ENCODE assay signal across 14 cellular contexts in the genomic region with DNA sequence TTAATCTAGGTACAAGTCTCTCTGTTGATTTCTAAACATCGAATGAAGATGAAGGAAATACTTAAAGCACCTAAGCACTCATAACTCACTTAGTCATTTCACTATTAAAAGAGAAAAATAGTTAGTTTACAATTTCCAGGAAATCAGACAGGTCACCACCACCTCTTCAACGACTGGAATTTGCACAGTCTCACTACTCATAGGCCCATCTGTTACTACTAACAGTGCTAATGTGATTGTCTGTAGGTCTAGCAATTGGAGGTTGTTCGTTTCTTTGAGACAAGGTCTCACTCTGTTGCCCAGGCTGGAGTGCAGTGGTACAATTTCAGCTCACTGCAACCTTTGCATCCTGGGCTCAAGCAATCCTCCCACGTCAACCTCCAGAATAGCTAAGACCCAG.
DNase-seq lines count a peak whose midpoint lies in the region; ATAC-seq and TF ChIP-seq lines count a peak whose summit lies in the region.
"Had no signal": no experiment of that assay in that cellular context is flagged by ENCODE, and none has a peak within 500 bp of the region (broad histone marks: within the 10 kb centered on the region; RNA-seq: fewer than 3 reads in every experiment).

No MANE protein-coding gene starts in this region.

- no peaks in the 10 kb centered on the region for H3K36me3 Mint-ChIP-seq in activated CD8-positive, alpha-beta T cell treated with anti-CD3 and anti-CD28 coated beads for 36 hours (ENCODE audit: low read depth)
- no peaks in the 10 kb centered on the region for H3K36me3 Mint-ChIP-seq in activated CD8-positive, alpha-beta T cell treated with anti-CD3 and anti-CD28 coated beads, Interleukin-2, amount 10 ng/mL, durations not matched to agents 7 days and 5 days (ENCODE audit: low read depth)
- peaks cover 0 to 6% of the 10 kb centered on the region in 2 donors for H3K36me3 Mint-ChIP-seq in activated naive CD4-positive, alpha-beta T cell treated with anti-CD3 and anti-CD28 coated beads, Interleukin-2, amount 50 U/mL, for 72 hours
- H3K36me3 Mint-ChIP-seq in stimulated activated effector memory CD8-positive, alpha-beta T cell treated with anti-CD3 and anti-CD28 coated beads, Interleukin-12 subunit alpha, Interleukin-12 subunit beta, amount 100 ng/mL, for 72 hours: no peaks in the 10 kb centered on the region
- H3K36me3 Mint-ChIP-seq: CD4-positive, alpha-beta memory T cell had no signal

- H3K9me3 Mint-ChIP-seq in activated CD8-positive, alpha-beta T cell treated with anti-CD3 and anti-CD28 coated beads for 36 hours: no peaks in the 10 kb centered on the region
- no peaks in the 10 kb centered on the region for H3K9me3 Mint-ChIP-seq in activated CD8-positive, alpha-beta T cell treated with anti-CD3 and anti-CD28 coated beads, Interleukin-2, amount 10 ng/mL, durations not matched to agents 7 days and 5 days (ENCODE audit: insufficient read depth)
- H3K9me3 Mint-ChIP-seq in activated naive CD4-positive, alpha-beta T cell treated with anti-CD3 and anti-CD28 coated beads, Interleukin-2, amount 50 U/mL, for 72 hours: no peaks in the 10 kb centered on the region
- H3K9me3 Mint-ChIP-seq in stimulated activated effector memory CD8-positive, alpha-beta T cell treated with anti-CD3 and anti-CD28 coated beads, Interleukin-12 subunit alpha, Interleukin-12 subunit beta, amount 100 ng/mL, for 72 hours: no peaks in the 10 kb centered on the region
- H3K9me3 Mint-ChIP-seq: CD14-positive monocyte; CD4-positive, alpha-beta memory T cell; GM23338 had no signal

- ATAC-seq in activated CD4-positive, CD25-positive, alpha-beta regulatory T cell treated with anti-CD3 and anti-CD28 coated beads, Interleukin-2, amount 50 U/mL, for 24 hours: peak; percentile 79 to 87
- ATAC-seq in activated CD8-positive, alpha-beta T cell treated with anti-CD3 and anti-CD28 coated beads for 36 hours: peak; percentile 71
- no peak for ATAC-seq in activated CD8-positive, alpha-beta T cell treated with anti-CD3 and anti-CD28 coated beads, Interleukin-2, amount 10 ng/mL, durations not matched to agents 7 days and 5 days
- peak; percentile 13 to 95 for ATAC-seq in activated naive CD4-positive, alpha-beta T cell treated with anti-CD3 and anti-CD28 coated beads, Interleukin-2, amount 50 U/mL, for 72 hours
- peak; percentile 94 for ATAC-seq in stimulated activated effector memory CD8-positive, alpha-beta T cell treated with anti-CD3 and anti-CD28 coated beads, Interleukin-12 subunit alpha, Interleukin-12 subunit beta, amount 100 ng/mL, for 72 hours
- ATAC-seq: GM23338 had no signal

- DNase-seq in activated CD4-positive, CD25-positive, alpha-beta regulatory T cell (lab: John Stamatoyannopoulos, UW): no peak
- DNase-seq in activated CD8-positive, alpha-beta T cell treated with anti-CD3 and anti-CD28 coated beads for 36 hours: peak; percentile 5
- DNase-seq in activated CD8-positive, alpha-beta T cell treated with anti-CD3 and anti-CD28 coated beads, Interleukin-2, amount 10 ng/mL, durations not matched to agents 7 days and 5 days: no peak
- no peak for DNase-seq in activated naive CD4-positive, alpha-beta T cell treated with anti-CD3 and anti-CD28 coated beads, Interleukin-2, amount 50 U/mL, for 72 hours (ENCODE audit: low spot score in 2 of 2)
- no peak for DNase-seq in activated naive CD4-positive, alpha-beta T cell treated with Interleukin-2 at 50 U/mL for 16 hours
- DNase-seq in stimulated activated effector memory CD8-positive, alpha-beta T cell treated with anti-CD3 and anti-CD28 coated beads, Interleukin-12 subunit alpha, Interleukin-12 subunit beta, amount 100 ng/mL, for 72 hours (ENCODE audit: low spot score in 2 of 2): no peak
- DNase-seq: 8988T; CD4-positive, alpha-beta memory T cell; DMS79 treated with DMSO at 0.1 percent for 48 hours; GF-D8; HCEC 1CT had no signal

- CTCF ChIA-PET in activated CD8-positive, alpha-beta T cell treated with anti-CD3 and anti-CD28 coated beads for 36 hours (lab: Charles Lee): no interaction called here
- CTCF ChIA-PET in activated CD8-positive, alpha-beta T cell treated with anti-CD3 and anti-CD28 coated beads, Interleukin-2, amount 10 ng/mL, durations not matched to agents 7 days and 5 days (lab: Charles Lee): no interaction called here

- no peak for TF ChIP-seq CTCF in activated CD8-positive, alpha-beta T cell treated with anti-CD3 and anti-CD28 coated beads for 36 hours (IDR thresholded peaks at IDR 0.05)

- POLR2A ChIA-PET in activated CD8-positive, alpha-beta T cell treated with anti-CD3 and anti-CD28 coated beads for 36 hours (lab: Charles Lee): interaction anchor here (0.8 kb wide), 1 partner anchor 128 kb away, joined by 3 read pairs; no protein-coding TSS in a partner anchor
- POLR2A ChIA-PET in activated CD8-positive, alpha-beta T cell treated with anti-CD3 and anti-CD28 coated beads, Interleukin-2, amount 10 ng/mL, durations not matched to agents 7 days and 5 days (lab: Charles Lee): no interaction called here

- H3K27ac Mint-ChIP-seq in activated CD8-positive, alpha-beta T cell treated with anti-CD3 and anti-CD28 coated beads for 36 hours: no peak overlapping the region
- no peak overlapping the region for H3K27ac Mint-ChIP-seq in activated CD8-positive, alpha-beta T cell treated with anti-CD3 and anti-CD28 coated beads, Interleukin-2, amount 10 ng/mL, durations not matched to agents 7 days and 5 days
- peak overlapping the region in 1 of 2 donors; percentile 52 for H3K27ac Mint-ChIP-seq in activated naive CD4-positive, alpha-beta T cell treated with anti-CD3 and anti-CD28 coated beads, Interleukin-2, amount 50 U/mL, for 72 hours
- peak overlapping the region; percentile 15 for H3K27ac Mint-ChIP-seq in stimulated activated effector memory CD8-positive, alpha-beta T cell treated with anti-CD3 and anti-CD28 coated beads, Interleukin-12 subunit alpha, Interleukin-12 subunit beta, amount 100 ng/mL, for 72 hours
- H3K27ac Mint-ChIP-seq: CD14-positive monocyte; CD4-positive, alpha-beta memory T cell; GM23338 had no signal

- peaks cover 3% of the 10 kb centered on the region for H3K27me3 Mint-ChIP-seq in activated CD8-positive, alpha-beta T cell treated with anti-CD3 and anti-CD28 coated beads for 36 hours
- H3K27me3 Mint-ChIP-seq in activated CD8-positive, alpha-beta T cell treated with anti-CD3 and anti-CD28 coated beads, Interleukin-2, amount 10 ng/mL, durations not matched to agents 7 days and 5 days (ENCODE audit: low read depth): peaks cover 4% of the 10 kb centered on the region
- H3K27me3 Mint-ChIP-seq: CD4-positive, alpha-beta memory T cell had no signal

- no peak overlapping the region for H3K4me3 Mint-ChIP-seq in activated CD8-positive, alpha-beta T cell treated with anti-CD3 and anti-CD28 coated beads for 36 hours
- no peak overlapping the region for H3K4me3 Mint-ChIP-seq in activated CD8-positive, alpha-beta T cell treated with anti-CD3 and anti-CD28 coated beads, Interleukin-2, amount 10 ng/mL, durations not matched to agents 7 days and 5 days
- H3K4me3 Mint-ChIP-seq in stimulated activated effector memory CD8-positive, alpha-beta T cell treated with anti-CD3 and anti-CD28 coated beads, Interleukin-12 subunit alpha, Interleukin-12 subunit beta, amount 100 ng/mL, for 72 hours: no peak overlapping the region
- H3K4me3 Mint-ChIP-seq: CD14-positive monocyte; CD4-positive, alpha-beta memory T cell; GM23338 had no signal

- intact Hi-C loops in activated CD8-positive, alpha-beta T cell treated with anti-CD3 and anti-CD28 coated beads for 36 hours (cut with micrococcal nuclease): no loop called here

- peaks cover 20% of the 10 kb centered on the region for H3K4me1 Mint-ChIP-seq in activated CD8-positive, alpha-beta T cell treated with anti-CD3 and anti-CD28 coated beads for 36 hours (ENCODE audit: low read depth)
- H3K4me1 Mint-ChIP-seq in activated CD8-positive, alpha-beta T cell treated with anti-CD3 and anti-CD28 coated beads, Interleukin-2, amount 10 ng/mL, durations not matched to agents 7 days and 5 days (ENCODE audit: low read depth): peaks cover 19% of the 10 kb centered on the region
- H3K4me1 Mint-ChIP-seq in stimulated activated effector memory CD8-positive, alpha-beta T cell treated with anti-CD3 and anti-CD28 coated beads, Interleukin-12 subunit alpha, Interleukin-12 subunit beta, amount 100 ng/mL, for 72 hours: peaks cover 40% of the 10 kb centered on the region
